28 cellular contexts compared by ENCODE assay signal in the genomic region with DNA sequence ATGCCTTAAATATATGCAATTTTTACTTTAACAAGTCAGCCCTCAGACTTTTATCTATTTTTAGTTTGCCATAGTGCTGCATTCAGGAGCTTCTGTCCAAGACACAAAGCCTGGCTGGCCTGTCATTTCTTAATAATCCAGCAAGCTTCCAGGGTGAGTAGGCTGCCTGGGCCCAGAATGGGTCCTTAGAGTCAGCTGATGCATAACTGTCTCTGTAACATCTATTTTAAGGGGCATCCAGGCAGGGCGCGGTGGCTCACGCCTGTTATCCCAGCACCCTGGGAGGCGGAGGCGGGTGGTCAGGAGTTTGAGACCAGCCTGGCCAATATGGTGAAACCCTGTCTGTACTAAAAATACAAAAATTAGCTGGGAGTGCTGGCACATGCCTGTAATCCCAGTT. TPM values are rescaled to one million over a fixed set of nuclear protein-coding genes. Genes with fewer than 3 reads are reported as not detected.
A peak's percentile ranks its signal among the peaks of the same experiment; 100 is the strongest.
DNase-seq lines count a peak whose midpoint lies in the region; TF ChIP-seq lines count a peak whose summit lies in the region.
"Had no signal": no experiment of that assay in that cellular context is flagged by ENCODE, and none has a peak within 500 bp of the region (broad histone marks: within the 10 kb centered on the region; RNA-seq: fewer than 3 reads in every experiment).

No MANE protein-coding gene starts in this region.

- peak; percentile 50 for DNase-seq in activated CD8-positive, alpha-beta memory T cell treated with anti-CD3 and anti-CD28 coated beads, Interleukin-2, amount 50 U/mL, for 48 hours
- DNase-seq in activated CD8-positive, alpha-beta memory T cell treated with anti-CD3 and anti-CD28 coated beads, Interleukin-2, amount 50 U/mL, for 4 hours, result no peak
- peak; percentile 33 for DNase-seq in HFFc6
- peak; percentile 33 to 59 for DNase-seq in foreskin fibroblast
- peak; percentile 19 for DNase-seq in stromal cell of bone marrow (ENCODE audit: low read depth)
- no peak for DNase-seq in kidney glomerular epithelial cell (lab: John Stamatoyannopoulos, UW)
- no peak for DNase-seq in NCI-H446 treated with DMSO at 0.1 percent for 48 hours (lab: John Stamatoyannopoulos, UW)
- DNase-seq: ACHN; activated effector memory CD4-positive, alpha-beta T cell treated with anti-CD3 and anti-CD28 coated beads, Interleukin-2, amount 50 U/mL, for 16 hours; activated T-cell treated with anti-CD3 and anti-CD28 coated beads for 4 hours; cerebellar nuclear complex; H7; hypothalamus; Karpas-422; mucosa of descending colon; NCI-H1092; NCI-H2029; NCI-H226; NCI-H748 treated with DMSO at 0.1 percent for 48 hours; T-helper 17 cell had no signal

- H3K27ac Mint-ChIP-seq in HFFc6, result no peak overlapping the region
- H3K27ac Mint-ChIP-seq: neural progenitor cell, T-helper 17 cell had no signal

- no peak for TF ChIP-seq CTCF in HFFc6 (IDR thresholded peaks at IDR 0.05)
- TF ChIP-seq CTCF in foreskin fibroblast (IDR thresholded peaks at IDR 0.05; ENCODE audit: low read depth, low read length), result no peak

- H3K27me3 Mint-ChIP-seq in HFFc6 (ENCODE audit: insufficient read depth), result 0 out of 2 replicates have a peak, but pooled peaks cover under 1% of the 10 kb centered on the region

- no peak overlapping the region for H3K4me3 ChIP-seq in foreskin fibroblast (ENCODE audit: low read depth in 1 of 2, low read length in 2 of 2)
- H3K4me3 ChIP-seq: mucosa of descending colon, neural progenitor cell, skin epidermis had no signal

- H3K9me3 Mint-ChIP-seq in HFFc6, result no peaks in the 10 kb centered on the region
- H3K9me3 Mint-ChIP-seq: neural progenitor cell had no signal

- H3K36me3 Mint-ChIP-seq in HFFc6 (ENCODE audit: low read depth), result no peaks in the 10 kb centered on the region
- H3K36me3 Mint-ChIP-seq: neural progenitor cell had no signal

- no peak overlapping the region for H3K4me3 Mint-ChIP-seq in HFFc6
- H3K4me3 Mint-ChIP-seq: neural progenitor cell, T-helper 17 cell had no signal

- peaks cover 41% of the 10 kb centered on the region for H3K4me1 Mint-ChIP-seq in HFFc6 (ENCODE audit: low read depth)

RNA-seq across cellular contexts. Expression of a gene that starts 11.8 kb away (rescaled TPM):
- total RNA-seq in HFFc6 (2021; fragmentation: NEBNext Ultra II Directional; extraction: Animal tissue kit (Norgen Biotek cat#: 25700)), result not detected
- total RNA-seq: Daoy, frontal cortex, H7, RPMI7951, urinary bladder had no signal

RNA-seq across cellular contexts. Expression of a gene that starts 14.4 kb away (rescaled TPM):
- total RNA-seq in HFFc6 (2021; fragmentation: NEBNext Ultra II Directional; extraction: Animal tissue kit (Norgen Biotek cat#: 25700)), result not detected
- total RNA-seq: Daoy, frontal cortex, H7, lower leg skin, RPMI7951, subcutaneous adipose tissue, T-helper 17 cell, urinary bladder had no signal

Comparison
In these comparisons a context has a peak if more than half of its experiments do, and no peak if none do; other contexts are left out.
1. DNase-seq: peak in activated CD8-positive, alpha-beta memory T cell treated with anti-CD3 and anti-CD28 coated beads, Interleukin-2, amount 50 U/mL, for 48 hours (single experiment), HFFc6 (single experiment), foreskin fibroblast (2 of 2) and stromal cell of bone marrow (single experiment); none in activated CD8-positive, alpha-beta memory T cell treated with anti-CD3 and anti-CD28 coated beads, Interleukin-2, amount 50 U/mL, for 4 hours (single experiment), kidney glomerular epithelial cell (single experiment) and NCI-H446 treated with DMSO at 0.1 percent for 48 hours (single experiment).